In genomic region chr13:73204916-73205315, GRCh38 we compare ENCODE assay signal across 20 cellular contexts.
DNase-seq lines count a peak whose midpoint lies in the region; ATAC-seq, FAIRE-seq and TF ChIP-seq lines count a peak whose summit lies in the region.
"Had no signal": no experiment of that assay in that cellular context is flagged by ENCODE, and none has a peak within 500 bp of the region (broad histone marks: within the 10 kb centered on the region; RNA-seq: fewer than 3 reads in every experiment).

No MANE protein-coding gene starts in this region.

- no peaks in the 10 kb centered on the region for H3K36me3 ChIP-seq in HCT116 (ENCODE audit: control insufficient read depth in 1 of 2, insufficient read depth in 2 of 2, low read length in 2 of 2)
- no peaks in the 10 kb centered on the region for H3K36me3 ChIP-seq in HEK293 (ENCODE audit: control insufficient read depth in 2 of 2, insufficient read depth in 1 of 2, low read length in 2 of 2)
- no peaks in the 10 kb centered on the region for H3K36me3 ChIP-seq in mucosa of descending colon (ENCODE audit: low read depth)
- H3K36me3 ChIP-seq: HAP-1 had no signal

- POLR2A ChIA-PET in HCT116 (lab: Charles Lee) (no interaction called here), HEK293 (lab: Yijun Ruan, JAX) (no interaction called here)

- no peak for TF ChIP-seq RAD21 in HCT116 (IDR thresholded peaks at IDR 0.05; ENCODE audit: low read depth)

- no peaks in the 10 kb centered on the region for H3K27me3 ChIP-seq in HCT116 (ENCODE audit: insufficient read depth, low read length)

- DNase-seq in HCT116 (ENCODE audit: low read depth, low spot score) (no peak), mucosa of descending colon (peak in 1 of 3 donors; percentile 51), NCI-H446 (lab: John Stamatoyannopoulos, UW) (no peak), NOMO-1 treated with dmso at 0.1 percent for 144 hours (lab: John Stamatoyannopoulos, UW; ENCODE audit: unreplicated experiment) (no peak), NCI-H1092 treated with DMSO at 0.1 percent for 48 hours (lab: John Stamatoyannopoulos, UW) (no peak)
- DNase-seq: C1 segment of cervical spinal cord; Calu3; CD4-positive, alpha-beta memory T cell; COR-L47; DMS53; DMS79 treated with DMSO at 0.1 percent for 48 hours; GF-D8; HFFc6 had no signal

- ATAC-seq in HCT116 = no peak
- peak; percentile 91 for ATAC-seq in mucosa of descending colon
- ATAC-seq: GM23338 had no signal

- no peak overlapping the region for H3K27ac ChIP-seq in HCT116 (ENCODE audit: low read depth, low read length)
- no peak overlapping the region for H3K27ac ChIP-seq in HEK293 (ENCODE audit: extremely low read depth, low read depth, low read length)

- no peaks in the 10 kb centered on the region for H3K9me3 ChIP-seq in HCT116 (ENCODE audit: control insufficient read depth in 1 of 2, insufficient read depth in 1 of 2, low read depth in 1 of 2, low read length in 2 of 2)
- H3K9me3 ChIP-seq in HEK293 (ENCODE audit: control insufficient read depth, insufficient read depth, low read depth, low read length) = no peaks in the 10 kb centered on the region
- no peaks in the 10 kb centered on the region for H3K9me3 ChIP-seq in mucosa of descending colon
- H3K9me3 ChIP-seq: HAP-1 had no signal

- TF ChIP-seq POLR2A in HCT116 (IDR thresholded peaks at IDR 0.05; ENCODE audit: borderline replicate concordance, extremely low read depth, insufficient read depth, insufficient read length) = no peak

- no peak for TF ChIP-seq CTCF in HCT116 (IDR thresholded peaks at IDR 0.05 in 2 of 3, conservative IDR thresholded peaks at IDR 0.05 in 1 of 3; ENCODE audit: borderline replicate concordance in 1 of 3, insufficient read depth in 1 of 3, low read depth in 2 of 3, low read length in 2 of 3)
- TF ChIP-seq CTCF in HEK293 (tag by site-specific recombination; IDR thresholded peaks at IDR 0.05) = no peak
- no peak for TF ChIP-seq CTCF in mucosa of descending colon (IDR thresholded peaks at IDR 0.05)

- H3K4me3 ChIP-seq in HCT116 (replicated peaks in 1 of 2; ENCODE audit: low read depth in 1 of 2, low read length in 2 of 2) (no peak overlapping the region), HEK293 (ENCODE audit: low read depth, low read length) (no peak overlapping the region), mucosa of descending colon (no peak overlapping the region)
- H3K4me3 ChIP-seq: GM23338, HAP-1 had no signal

- H3K4me1 ChIP-seq in HCT116 (ENCODE audit: control insufficient read depth in 1 of 2, insufficient read depth in 2 of 2, low read length in 2 of 2) (peaks cover 5 to 13% of the 10 kb centered on the region in 2 experiments), HEK293 (ENCODE audit: control insufficient read depth, insufficient read depth, low read length) (no peaks in the 10 kb centered on the region), mucosa of descending colon (ENCODE audit: low read depth) (no peaks in the 10 kb centered on the region)
- H3K4me1 ChIP-seq: HAP-1 had no signal

- no TSS peak for BruUV-seq in HCT116 (replicated peaks; lab: Mats Ljungman, UMichigan)

- no peaks in the 10 kb centered on the region for H4K20me1 ChIP-seq in HCT116 (ENCODE audit: insufficient read depth)

- no peak overlapping the region for H3K4me2 ChIP-seq in HCT116 (ENCODE audit: low read length)
- H3K4me2 ChIP-seq: GM23338 had no signal

- RAD21 ChIA-PET in HCT116 (lab: Charles Lee; ENCODE audit: low non-redundant PET in 1 of 2, low total read pairs in 2 of 2, uncharacterized antibody in 2 of 2, unreplicated experiment in 2 of 2) = no interaction called here

- CTCF ChIA-PET in HCT116 (lab: Charles Lee) (no interaction called here), HEK293 (lab: Yijun Ruan, JAX) (no interaction called here)

- H3K9ac ChIP-seq in HCT116 (ENCODE audit: low read length) = no peak overlapping the region

- peak; percentile 68 for FAIRE-seq in colon (lab: Jason Lieb, UNC)
- FAIRE-seq: GM12891, GM18507, H54 had no signal

- intact Hi-C loops in HCT116 (cut with micrococcal nuclease) = no loop called here
- intact Hi-C loops in mucosa of descending colon (cut with DNase I, micrococcal nuclease) = no loop called here

- H3K79me2 ChIP-seq in HCT116 (ENCODE audit: insufficient read depth, low read length) = no peaks in the 10 kb centered on the region

- H2AFZ ChIP-seq in HCT116 (ENCODE audit: low read depth, low read length, poor library complexity, severe bottlenecking) = no peak overlapping the region
- H2AFZ ChIP-seq: GM23338 had no signal

- no peaks in the 10 kb centered on the region for H3K9me2 ChIP-seq in HCT116 (ENCODE audit: insufficient read depth)

TF ChIP-seq in HCT116, 20 proteins besides CTCF, POLR2A, EP300 and RAD21:
- TF ChIP-seq FOSL1 (IDR thresholded peaks at IDR 0.05; ENCODE audit: low read depth) (no peak), REST (IDR thresholded peaks at IDR 0.05; ENCODE audit: low read depth) (peak; percentile 41), SRF (IDR thresholded peaks at IDR 0.05; ENCODE audit: low read depth) (no peak)

TF ChIP-seq in HEK293, 187 proteins besides CTCF, POLR2A, EP300 and RAD21:
- peak; percentile 46; the same call in 1 of the 2 replicates for TF ChIP-seq REST (tag by site-specific recombination; IDR thresholded peaks at IDR 0.05)
- TF ChIP-seq ZNF280D (tag by site-specific recombination; IDR thresholded peaks at IDR 0.05) = no peak
- no peak for TF ChIP-seq ZNF138 (tag by site-specific recombination; IDR thresholded peaks at IDR 0.05; ENCODE audit: borderline replicate concordance)
- no peak for TF ChIP-seq ZFP69B (tag by site-specific recombination; IDR thresholded peaks at IDR 0.05)
TF ChIP-seq in HEK293: peak in this region for 1.

Comparison
In these comparisons a context has a peak if more than half of its experiments do, and no peak if none do; other contexts are left out.
1. Of the 5 proteins assayed by ChIP-seq in both HEK293 and HCT116: peak only in HEK293: none; only in HCT116: none; in both: REST; in neither: 4.